ENCODE assay signal across 22 cellular contexts in the genomic region with DNA sequence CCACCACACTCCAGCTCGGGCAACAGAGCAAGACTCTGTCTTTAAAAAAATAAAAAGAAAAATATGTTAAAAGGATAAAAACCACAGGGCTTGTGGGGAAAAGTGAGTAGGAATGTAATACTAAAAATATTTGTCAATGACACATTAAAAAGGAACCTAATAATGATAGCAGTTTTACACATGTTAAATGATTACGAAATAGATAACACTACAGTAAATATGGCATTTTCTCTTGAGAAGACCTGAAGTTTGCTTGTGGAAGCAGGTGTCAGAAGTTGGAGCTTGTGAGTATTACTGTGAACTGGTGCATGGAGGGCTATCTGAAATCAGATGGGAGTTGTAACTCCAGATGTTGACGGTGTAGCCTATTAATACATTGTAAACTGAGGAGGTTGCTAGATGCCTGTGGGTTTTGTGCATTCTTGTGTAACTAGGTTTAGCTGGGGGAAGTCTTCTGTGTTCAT. TPM values are rescaled to one million over a fixed set of nuclear protein-coding genes. Genes with fewer than 3 reads are reported as not detected.
A peak's percentile ranks its signal among the peaks of the same experiment; 100 is the strongest.
DNase-seq lines count a peak whose midpoint lies in the region; ATAC-seq and TF ChIP-seq lines count a peak whose summit lies in the region.
"Had no signal": no experiment of that assay in that cellular context is flagged by ENCODE, and none has a peak within 500 bp of the region (broad histone marks: within the 10 kb centered on the region; RNA-seq: fewer than 3 reads in every experiment).

No MANE protein-coding gene starts in this region.

- no peak for TF ChIP-seq CTCF in fibroblast of lung (conservative IDR thresholded peaks at IDR 0.05 in 1 of 2, IDR thresholded peaks at IDR 0.05 in 1 of 2; ENCODE audit: low read depth in 1 of 2, low read length in 2 of 2)

- intact Hi-C loops in cardiac septum (cut with DNase I) (no loop called here), posterior cingulate gyrus (cut with DNase I) (no loop called here)

- no peak for ATAC-seq in HG02571 (IDR thresholded peaks at IDR 0.05; ENCODE audit: unreplicated experiment)
- ATAC-seq: activated CD8-positive, alpha-beta T cell treated with anti-CD3 and anti-CD28 coated beads, Interleukin-2, amount 10 ng/mL, durations not matched to agents 7 days and 5 days; CD8-positive, alpha-beta T cell; left colon had no signal

- H3K9ac ChIP-seq in BLaER1 (no peak overlapping the region), fibroblast of lung (ENCODE audit: insufficient read depth, low read length) (no peak overlapping the region)

- H3K4me2 ChIP-seq in BLaER1 (peak overlapping the region; percentile 59), fibroblast of lung (ENCODE audit: extremely low read depth, insufficient read depth, low read length) (peak overlapping the region; percentile 30)

- H3K4me1 ChIP-seq in BLaER1: peaks cover 62% of the 10 kb centered on the region
- H3K4me1 ChIP-seq in fibroblast of lung (ENCODE audit: control insufficient read depth, extremely low read depth, insufficient read depth, low read length): peaks cover 11% of the 10 kb centered on the region

- H3K4me3 ChIP-seq in BLaER1 (no peak overlapping the region), fibroblast of lung (replicated peaks in 1 of 4; ENCODE audit: control extremely low read depth in 1 of 4, insufficient read depth in 1 of 4, low read depth in 3 of 4, low read length in 4 of 4) (no peak overlapping the region)
- H3K4me3 ChIP-seq: coronary artery had no signal

- H3K27ac ChIP-seq in BLaER1: peak overlapping the region; percentile 59; the same call in 1 of the 2 replicates
- H3K27ac ChIP-seq in fibroblast of lung (ENCODE audit: insufficient read depth, low read length): peak overlapping the region; percentile 60
- H3K27ac ChIP-seq: coronary artery, epithelial cell of prostate, WERI-Rb-1 had no signal

- no peak overlapping the region for H2AFZ ChIP-seq in fibroblast of lung (ENCODE audit: low read length)

- H3K9me3 ChIP-seq in BLaER1 (peaks cover 29% of the 10 kb centered on the region), fibroblast of lung (ENCODE audit: control insufficient read depth, insufficient read depth, low read depth, low read length) (no peaks in the 10 kb centered on the region)

- H3K27me3 ChIP-seq in BLaER1: no peaks in the 10 kb centered on the region
- no peaks in the 10 kb centered on the region for H3K27me3 ChIP-seq in fibroblast of lung (ENCODE audit: control insufficient read depth, insufficient read depth, low read length)

- no peaks in the 10 kb centered on the region for H3K79me2 ChIP-seq in fibroblast of lung (ENCODE audit: control insufficient read depth, insufficient read depth, low read length)

- H4K20me1 ChIP-seq in BLaER1 (no peaks in the 10 kb centered on the region), fibroblast of lung (ENCODE audit: control insufficient read depth, extremely low read depth, insufficient read depth, low read length) (no peaks in the 10 kb centered on the region)

- peaks cover 49% of the 10 kb centered on the region for H3K36me3 ChIP-seq in BLaER1
- H3K36me3 ChIP-seq in fibroblast of lung (ENCODE audit: control insufficient read depth, insufficient read depth, low read length): no peaks in the 10 kb centered on the region
- H3K36me3 ChIP-seq: WERI-Rb-1 had no signal

- DNase-seq in M059J (ENCODE audit: low read depth) (peak; percentile 48), fibroblast of lung (ENCODE audit: low read depth in 2 of 2) (peak; percentile 80 to 92), renal cortical epithelial cell (ENCODE audit: low read depth) (peak; percentile 36), cardiac septum (ENCODE audit: low spot score) (no peak), posterior cingulate gyrus (no peak), NCI-H1048 (lab: John Stamatoyannopoulos, UW) (no peak)
- DNase-seq: activated CD8-positive, alpha-beta T cell treated with anti-CD3 and anti-CD28 coated beads, Interleukin-2, amount 10 ng/mL, durations not matched to agents 7 days and 5 days; amniotic stem cell; CD8-positive, alpha-beta T cell; DMS79 treated with DMSO at 0.1 percent for 48 hours; GOT3; left colon; NCI-H2227 treated with DMSO at 0.1 percent for 48 hours; nucleus accumbens; stimulated activated CD4-positive, alpha-beta T cell treated with anti-CD3 and anti-CD28 coated beads, Interleukin-4, amount 100 ng/mL, for 24 hours; stimulated activated CD8-positive, alpha-beta memory T cell treated with anti-CD3 and anti-CD28 coated beads, Interleukin-4, amount 100 ng/mL, for 48 hours; T-helper 1 cell; WERI-Rb-1 had no signal

RNA-seq across cellular contexts. Expression of gene CLEC18A, which starts 44.3 kb away (rescaled TPM):
- 0.05 TPM in 1 of 2 replicates, not detected in the other for total RNA-seq in M059J (2014; rRNA removed; shearing (Covaris generic))
- total RNA-seq in fibroblast of lung (under 0.01 and 0.33 TPM in 2 replicates), renal cortical epithelial cell (0.15 and 1.6 TPM in 2 replicates), cardiac septum (0.13 TPM)
- polyA plus RNA-seq in fibroblast of lung: 0.07 TPM in 1 of 2 replicates, not detected in the other
- polyA plus RNA-seq in fibroblast of lung (2012): not detected in 2 replicates
- polyA minus RNA-seq in fibroblast of lung (ENCODE audit: low replicate concordance): not detected in 2 replicates

Comparison
In these comparisons a context has a peak if more than half of its experiments do, and no peak if none do; other contexts are left out.
1. DNase-seq: peak in M059J (single experiment), fibroblast of lung (2 of 2) and renal cortical epithelial cell (single experiment); none in cardiac septum (single experiment), posterior cingulate gyrus (0 of 10) and NCI-H1048 (single experiment).